In genomic region chr19:52453324-52454094, GRCh38 we compare ENCODE assay signal across 8 cellular contexts. TPM values are rescaled to one million over a fixed set of nuclear protein-coding genes. Genes with fewer than 3 reads are reported as not detected.
DNase-seq lines count a peak whose midpoint lies in the region; ATAC-seq lines count a peak whose summit lies in the region.

Gene ZNF578 (plus strand): TSS chr19:52453553. CDS start chr19:52501846, 48,293 bp downstream.

- H3K9ac ChIP-seq in adipocyte (ENCODE audit: low read length), result peak within 1 kb of the TSS; percentile 80

- peaks cover 4% of the 10 kb centered on the region for H3K4me1 ChIP-seq in adipocyte (ENCODE audit: control insufficient read depth, insufficient read depth, low read length)

- peak; percentile 52 for DNase-seq in GM04503 (ENCODE audit: low read depth)
- DNase-seq in T follicular helper cell (ENCODE audit: low read depth), result peak; percentile 34
- peak; percentile 90 for DNase-seq in adipocyte (ENCODE audit: low read depth)
- DNase-seq in left cardiac atrium, result peak; percentile 90
- DNase-seq in renal cortical epithelial cell (ENCODE audit: low read depth), result peak; percentile 60
- DNase-seq in ureter (ENCODE audit: low spot score), result peak; percentile 84
- no peak for DNase-seq in NCI-H226

- H3K27me3 ChIP-seq in adipocyte (replicated peaks; ENCODE audit: control insufficient read depth, insufficient read depth, low read length), result no peaks in the 10 kb centered on the region

- peaks cover 21% of the 10 kb centered on the region for H3K36me3 ChIP-seq in adipocyte (ENCODE audit: control insufficient read depth, insufficient read depth, low read length, severe bottlenecking)

- H3K4me3 ChIP-seq in adipocyte (ENCODE audit: low read length), result peak within 1 kb of the TSS; percentile 91

- ATAC-seq in left cardiac atrium (peak; percentile 99), GM18868 (IDR thresholded peaks at IDR 0.05; ENCODE audit: unreplicated experiment) (no peak)

- H3K9me3 ChIP-seq in adipocyte (ENCODE audit: control insufficient read depth, low read length), result peaks cover 86% of the 10 kb centered on the region

- intact Hi-C loops in left cardiac atrium (cut with DNase I), result loop anchor here in 1 of 2 donors (2.0 kb wide), 1 partner anchor 55 kb away; no protein-coding TSS in a partner anchor

RNA-seq across cellular contexts. Expression of gene ZNF578, which starts in this region (rescaled TPM):
- total RNA-seq in left cardiac atrium (1 to 10 TPM; 2.2 to 2.7 TPM), renal cortical epithelial cell (3.5 and 6.5 TPM in 2 replicates), ureter (5.1 TPM)
